Comparison of ENCODE assay signal across 19 cellular contexts in genomic region chr20:58486207-58486606, GRCh38. TPM values are rescaled to one million over a fixed set of nuclear protein-coding genes. Genes with fewer than 3 reads are reported as not detected.
DNase-seq lines count a peak whose midpoint lies in the region; ATAC-seq, FAIRE-seq and TF ChIP-seq lines count a peak whose summit lies in the region.
"Had no signal": no experiment of that assay in that cellular context is flagged by ENCODE, and none has a peak within 500 bp of the region (broad histone marks: within the 10 kb centered on the region; RNA-seq: fewer than 3 reads in every experiment).

No MANE protein-coding gene starts in this region.

- no peaks in the 10 kb centered on the region for H3K79me2 ChIP-seq in SK-N-SH (ENCODE audit: insufficient read depth)
- H3K79me2 ChIP-seq in GM12878 (ENCODE audit: control insufficient read depth, insufficient read depth, low read length) = no peaks in the 10 kb centered on the region

- H3K9me2 ChIP-seq in SK-N-SH = no peaks in the 10 kb centered on the region

- H3K4me2 ChIP-seq in SK-N-SH (no peak overlapping the region), GM12878 (ENCODE audit: control insufficient read depth, insufficient read depth) (no peak overlapping the region)
- H3K4me2 ChIP-seq: A549, GM23338 had no signal

- SMC1A ChIA-PET in GM12878 (lab: Charles Lee; ENCODE audit: uncharacterized antibody, unreplicated experiment) = no interaction called here

- CTCF ChIA-PET in SK-N-SH (lab: Yijun Ruan, JAX) (no interaction called here), GM12878 (lab: Yijun Ruan, JAX) (no interaction called here)

- no peak for TF ChIP-seq EP300 in SK-N-SH (IDR thresholded peaks at IDR 0.05; ENCODE audit: borderline replicate concordance in 1 of 2, low read depth in 1 of 2, low read length in 1 of 2)
- no peak for TF ChIP-seq EP300 in GM12878 (IDR thresholded peaks at IDR 0.05; ENCODE audit: borderline replicate concordance in 1 of 2, control insufficient read depth in 1 of 2, low read depth in 2 of 2, low read length in 2 of 2)

- BruUV-seq in GM12878 (replicated peaks; lab: Mats Ljungman, UMichigan) = no TSS peak

- H3F3A ChIP-seq in SK-N-SH (replicated peaks; ENCODE audit: insufficient read depth) = no peaks in the 10 kb centered on the region

- no peak overlapping the region for H2AFZ ChIP-seq in SK-N-SH (ENCODE audit: low read depth)
- H2AFZ ChIP-seq in GM12878 (ENCODE audit: control insufficient read depth, low read depth, low read length) = no peak overlapping the region
- H2AFZ ChIP-seq: GM23338 had no signal

- H3K27ac Mint-ChIP-seq in progenitor cell of endocrine pancreas = peak overlapping the region; percentile 14
- no peak overlapping the region for H3K27ac Mint-ChIP-seq in activated CD4-positive, alpha-beta T cell treated with anti-CD3 and anti-CD28 coated beads, Interleukin-2, amount 10 ng/mL, durations not matched to agents 24 days and 14 days
- H3K27ac Mint-ChIP-seq: CD4-positive, alpha-beta T cell; GM23338 had no signal

- H3K9me3 ChIP-seq in SK-N-SH (peaks cover 28% of the 10 kb centered on the region), GM12878 (replicated peaks; ENCODE audit: control insufficient read depth, insufficient read depth, low read length) (peaks cover 7% of the 10 kb centered on the region)

- no peak for TF ChIP-seq POLR2A in GM12878 (IDR thresholded peaks at IDR 0.05; ENCODE audit: low read depth, low read length)

- H3K4me3 ChIP-seq in SK-N-SH (ENCODE audit: low read depth in 2 of 2, low read length in 1 of 2) (no peak overlapping the region), GM12878 (no peak overlapping the region)
- H3K4me3 ChIP-seq: A549, GM23338 had no signal

- peaks cover 25% of the 10 kb centered on the region for H3K9me3 Mint-ChIP-seq in progenitor cell of endocrine pancreas (ENCODE audit: low read depth)
- peaks cover 11% of the 10 kb centered on the region for H3K9me3 Mint-ChIP-seq in activated CD4-positive, alpha-beta T cell treated with anti-CD3 and anti-CD28 coated beads, Interleukin-2, amount 10 ng/mL, durations not matched to agents 24 days and 14 days

- no peak overlapping the region for H3K27ac ChIP-seq in SK-N-SH (ENCODE audit: low read depth in 2 of 2, low read length in 1 of 2)
- H3K27ac ChIP-seq in GM12878 (ENCODE audit: control insufficient read depth, insufficient read depth) = no peak overlapping the region
- H3K27ac ChIP-seq: 22Rv1, A549, C4-2B had no signal

- no peak for FAIRE-seq in GM12878 (lab: Jason Lieb, UNC)
- FAIRE-seq: A549, D721Med, G401.6 had no signal

- intact Hi-C loops in GM12878 (cut with micrococcal nuclease; ENCODE audit: unreplicated experiment) = no loop called here
- intact Hi-C loops in activated CD4-positive, alpha-beta T cell treated with anti-CD3 and anti-CD28 coated beads, Interleukin-2, amount 10 ng/mL, durations not matched to agents 24 days and 14 days (cut with micrococcal nuclease) = loop anchor here (10.0 kb wide), 2 partner anchors 149 to 359 kb away; no protein-coding TSS in a partner anchor

- H3K27me3 ChIP-seq in SK-N-SH (ENCODE audit: insufficient read depth) (no peaks in the 10 kb centered on the region), GM12878 (replicated peaks in 1 of 2; ENCODE audit: control insufficient read depth in 2 of 2, insufficient read depth in 2 of 2, low read length in 1 of 2) (no peaks in the 10 kb centered on the region)

- H3K4me3 Mint-ChIP-seq in progenitor cell of endocrine pancreas (ENCODE audit: low read depth) = no peak overlapping the region
- no peak overlapping the region for H3K4me3 Mint-ChIP-seq in activated CD4-positive, alpha-beta T cell treated with anti-CD3 and anti-CD28 coated beads, Interleukin-2, amount 10 ng/mL, durations not matched to agents 24 days and 14 days
- H3K4me3 Mint-ChIP-seq: CD4-positive, alpha-beta T cell; GM23338 had no signal

- H3K9ac ChIP-seq in SK-N-SH (no peak overlapping the region), GM12878 (ENCODE audit: control insufficient read depth, insufficient read depth, low read length) (no peak overlapping the region)

- H4K20me1 ChIP-seq in SK-N-SH (ENCODE audit: insufficient read depth) (no peaks in the 10 kb centered on the region), GM12878 (ENCODE audit: control insufficient read depth, insufficient read depth) (no peaks in the 10 kb centered on the region)

- TF ChIP-seq RAD21 in SK-N-SH (IDR thresholded peaks at IDR 0.05; ENCODE audit: low read length) = no peak
- no peak for TF ChIP-seq RAD21 in GM12878 (IDR thresholded peaks at IDR 0.05; ENCODE audit: insufficient read depth, low read depth, low read length)

- H3K36me3 ChIP-seq in SK-N-SH (replicated peaks in 1 of 2; ENCODE audit: control insufficient read depth in 1 of 2, insufficient read depth in 2 of 2, low read length in 1 of 2) (peaks cover 0 to 2% of the 10 kb centered on the region in 2 experiments), GM12878 (ENCODE audit: control insufficient read depth in 2 of 2, insufficient read depth in 2 of 2, low read length in 1 of 2) (no peaks in the 10 kb centered on the region)

- H3K4me1 ChIP-seq in SK-N-SH (ENCODE audit: control insufficient read depth in 1 of 2, insufficient read depth in 2 of 2, low read depth in 1 of 2, low read length in 1 of 2) (no peaks in the 10 kb centered on the region), GM12878 (ENCODE audit: control insufficient read depth, insufficient read depth, low read length) (no peaks in the 10 kb centered on the region)
- H3K4me1 ChIP-seq: A549, Caco-2 had no signal

- no peak for ATAC-seq in SK-N-SH treated with all-trans-retinoic acid at 6 μM for 48 hours
- ATAC-seq in GM12878 = no peak
- ATAC-seq: A549, GM23338 had no signal

- RAD21 ChIA-PET in GM12878 (lab: Charles Lee; ENCODE audit: unreplicated experiment) = no interaction called here

- DNase-seq in SK-N-SH = no peak
- no peak for DNase-seq in GM12878 (ENCODE audit: low read depth, low spot score)
- DNase-seq in progenitor cell of endocrine pancreas (ENCODE audit: low spot score, unreplicated experiment) = no peak
- DNase-seq in HK-2 (ENCODE audit: unreplicated experiment) = no peak
- no peak for DNase-seq in activated CD4-positive, alpha-beta T cell treated with anti-CD3 and anti-CD28 coated beads, Interleukin-2, amount 10 ng/mL, durations not matched to agents 24 days and 14 days
- DNase-seq in germinal center (ENCODE audit: low spot score) = no peak
- DNase-seq: AML-193; CD4-positive, alpha-beta T cell; H7; KBM-7 had no signal

- no peaks in the 10 kb centered on the region for H3K4me1 Mint-ChIP-seq in progenitor cell of endocrine pancreas (ENCODE audit: low read depth)
- peaks cover 3% of the 10 kb centered on the region for H3K4me1 Mint-ChIP-seq in activated CD4-positive, alpha-beta T cell treated with anti-CD3 and anti-CD28 coated beads, Interleukin-2, amount 10 ng/mL, durations not matched to agents 24 days and 14 days

- WGBS in SK-N-SH (ENCODE audit: low lambda C conversion rate) = 0% methylated on average over 1 of the region's 1 CpG
- 0% methylated on average over 1 of the region's 1 CpG for WGBS in GM12878 (ENCODE audit: insufficient coverage, insufficient replicate concordance, low lambda C conversion rate, missing lambda C conversion rate)

- no peak for TF ChIP-seq CTCF in SK-N-SH (IDR thresholded peaks at IDR 0.05)
- no peak for TF ChIP-seq CTCF in GM12878 (IDR thresholded peaks at IDR 0.05 in 2 of 3, conservative IDR thresholded peaks at IDR 0.05 in 1 of 3; ENCODE audit: control insufficient read depth in 2 of 3, extremely low read depth in 1 of 3, insufficient read depth in 1 of 3, low read depth in 3 of 3, low read length in 3 of 3)
- no peak for TF ChIP-seq CTCF in progenitor cell of endocrine pancreas (IDR thresholded peaks at IDR 0.05; ENCODE audit: unreplicated experiment)

- H3K36me3 Mint-ChIP-seq in progenitor cell of endocrine pancreas (ENCODE audit: insufficient read depth) = peaks cover 12% of the 10 kb centered on the region
- H3K36me3 Mint-ChIP-seq in activated CD4-positive, alpha-beta T cell treated with anti-CD3 and anti-CD28 coated beads, Interleukin-2, amount 10 ng/mL, durations not matched to agents 24 days and 14 days (ENCODE audit: low read depth) = no peaks in the 10 kb centered on the region

- POLR2A ChIA-PET in SK-N-SH (lab: Yijun Ruan, JAX) (no interaction called here), GM12878 (lab: Charles Lee) (no interaction called here)

- H3K27me3 Mint-ChIP-seq in progenitor cell of endocrine pancreas = peaks cover 15% of the 10 kb centered on the region
- peaks cover 13% of the 10 kb centered on the region for H3K27me3 Mint-ChIP-seq in activated CD4-positive, alpha-beta T cell treated with anti-CD3 and anti-CD28 coated beads, Interleukin-2, amount 10 ng/mL, durations not matched to agents 24 days and 14 days

- in situ Hi-C loops in GM12878 (cut with MboI) = no loop called here

TF ChIP-seq in SK-N-SH, 30 proteins besides CTCF, POLR2A, EP300 and RAD21 (continues in another document):
- TF ChIP-seq POLR2AphosphoS5 (IDR thresholded peaks at IDR 0.05; ENCODE audit: low read depth, low read length) (no peak), ELF1 (IDR thresholded peaks at IDR 0.05) (no peak), GABPA (IDR thresholded peaks at IDR 0.05; ENCODE audit: low read depth) (no peak)

TF ChIP-seq in GM12878, 131 proteins besides CTCF, POLR2A, EP300 and RAD21 (continues in another document):
- TF ChIP-seq CBX5 (IDR thresholded peaks at IDR 0.05; ENCODE audit: low read depth) = 0 out of 2 replicates have a peak, but pooled peaks have one; percentile 52

RNA-seq across cellular contexts. Expression of gene APCDD1L, which starts 29.0 kb away (rescaled TPM):
- 0.31 and 0.99 TPM in 2 replicates for polyA plus RNA-seq in SK-N-SH (2012; rRNA removed)
- polyA plus RNA-seq in SK-N-SH (2012; cell fraction: cytosol; rRNA removed) = 0.36 and 0.47 TPM in 2 replicates
- polyA plus RNA-seq in SK-N-SH (2012; cell fraction: nucleus; rRNA removed) = 0.60 and 0.76 TPM in 2 replicates
- 0.12 and 0.94 TPM in 2 replicates for total RNA-seq in GM12878 (2013; cell fraction: nucleolus; rRNA removed)
- not detected in 2 replicates for total RNA-seq in GM12878 (2014; rRNA removed)
- not detected in 2 replicates for total RNA-seq in GM12878 (2014; rRNA removed; fragmentation: Illumina TruSeq; extraction: Trizol)
- total RNA-seq in GM12878 (2021) = not detected in 2 replicates
- 0.09 TPM for polyA plus RNA-seq in GM12878 (2011; ENCODE audit: low read depth)
- polyA plus RNA-seq in GM12878 (2011; rRNA removed) = not detected in 2 replicates
- not detected in 2 replicates for polyA plus RNA-seq in GM12878 (2011; cell fraction: cytosol; rRNA removed)
- polyA plus RNA-seq in GM12878 (2011; cell fraction: nucleus; rRNA removed) = not detected in 2 replicates
- polyA plus RNA-seq in GM12878 (2012) = 0.04 and 0.22 TPM in 2 replicates
- polyA plus RNA-seq in GM12878 (2014; fragmentation: Illumina TruSeq; extraction: Trizol) = not detected in 2 replicates
- not detected for polyA plus RNA-seq in GM12878 (2014; fragmentation: Nextera tagmentation; extraction: Ambion mirVana)
- polyA plus RNA-seq in GM12878 (2014; rRNA removed) = not detected in 2 replicates
- under 1 TPM; 0.14 to 0.50 TPM for polyA plus RNA-seq in GM12878 (2016; fragmentation: Nextera tagmentation; extraction: Ambion mirVana)
- not detected in 2 replicates for polyA minus RNA-seq in GM12878 (2011; rRNA and poly(A)+ RNA removed)
- polyA minus RNA-seq in GM12878 (2011; cell fraction: cytosol; rRNA and poly(A)+ RNA removed) = not detected in 2 replicates
- not detected in 2 replicates for polyA minus RNA-seq in GM12878 (2011; cell fraction: nucleus; rRNA and poly(A)+ RNA removed)
- total RNA-seq in progenitor cell of endocrine pancreas = not detected in 2 replicates
- total RNA-seq in activated CD4-positive, alpha-beta T cell treated with anti-CD3 and anti-CD28 coated beads, Interleukin-2, amount 10 ng/mL, durations not matched to agents 24 days and 14 days = not detected in 2 replicates
- total RNA-seq: Caco-2; CD4-positive, alpha-beta T cell; HT-29 had no signal
- polyA plus RNA-seq: A549 had no signal
